In the genomic region with DNA sequence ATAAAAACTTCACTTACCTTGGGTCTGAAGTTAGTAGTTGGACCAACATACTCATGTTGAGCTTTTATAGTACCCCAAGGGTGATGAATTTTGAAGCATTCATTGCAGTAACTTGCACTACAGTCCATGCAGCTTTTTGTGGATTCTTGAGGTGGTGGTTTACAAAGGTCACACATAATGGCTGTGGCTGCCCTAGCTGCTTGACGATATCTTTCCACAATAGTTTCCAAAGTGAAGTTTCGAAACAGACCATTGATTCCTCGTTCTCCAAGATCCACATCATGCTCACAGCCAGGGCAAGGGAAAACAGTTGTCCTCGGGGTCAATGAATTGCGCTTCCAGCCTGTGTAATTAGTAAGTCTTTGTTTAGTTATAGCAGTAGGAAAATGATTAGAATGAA, we compare ENCODE assay signal across 21 cellular contexts.
"Had no signal": no experiment of that assay in that cellular context is flagged by ENCODE, and none has a peak within 500 bp of the region (broad histone marks: within the 10 kb centered on the region; RNA-seq: fewer than 3 reads in every experiment).

No MANE protein-coding gene starts in this region.

- ATAC-seq: natural killer cell; pancreas; psoas muscle; right cardiac atrium; stimulated activated naive CD8-positive, alpha-beta T cell treated with anti-CD3 and anti-CD28 coated beads, Interleukin-15, amount 100 ng/mL, for 72 hours had no signal

- H3K4me1 Mint-ChIP-seq: activated B cell treated with CpG ODN at 0.5 μM for 24 hours; activated naive CD8-positive, alpha-beta T cell treated with anti-CD3 and anti-CD28 coated beads for 36 hours; mesothelial cell of epicardium; natural killer cell; stimulated activated naive CD8-positive, alpha-beta T cell treated with anti-CD3 and anti-CD28 coated beads, Interleukin-15, amount 100 ng/mL, for 72 hours had no signal

- H3K4me3 Mint-ChIP-seq: activated B cell treated with CpG ODN at 0.5 μM for 24 hours; activated naive CD8-positive, alpha-beta T cell treated with anti-CD3 and anti-CD28 coated beads for 36 hours; endodermal cell; mesothelial cell of epicardium; natural killer cell; stimulated activated naive CD8-positive, alpha-beta T cell treated with anti-CD3 and anti-CD28 coated beads, Interleukin-15, amount 100 ng/mL, for 72 hours had no signal

- DNase-seq: activated B cell treated with CpG ODN at 0.5 μM for 24 hours; activated CD4-positive, alpha-beta T cell treated with anti-CD3 and anti-CD28 coated beads for 4 hours; activated CD4-positive, alpha-beta T cell treated with anti-CD3 and anti-CD28 coated beads, Interleukin-2, amount 50 U/mL, for 48 hours; activated CD8-positive, alpha-beta memory T cell treated with anti-CD3 and anti-CD28 coated beads, Interleukin-2, amount 50 U/mL, for 48 hours; activated naive CD4-positive, alpha-beta T cell treated with Interleukin-2 at 50 U/mL for 16 hours; activated naive CD8-positive, alpha-beta T cell treated with anti-CD3 and anti-CD28 coated beads for 36 hours; activated T-cell treated with anti-CD3 and anti-CD28 coated beads, Interleukin-2, amount 50 U/mL, for 48 hours; cerebellar nuclear complex; cortex of kidney; endodermal cell; esophagus squamous epithelium; left ventricle myocardium inferior; natural killer cell; pancreas; psoas muscle; right cardiac atrium; stimulated activated CD4-positive, alpha-beta T cell treated with anti-CD3 and anti-CD28 coated beads, Interleukin-1b, Interleukin-23, amount 100 ng/mL, for 48 hours; stimulated activated naive CD8-positive, alpha-beta T cell treated with anti-CD3 and anti-CD28 coated beads, Interleukin-15, amount 100 ng/mL, for 72 hours; T-helper 1 cell; uterus had no signal

- H3K27ac Mint-ChIP-seq: activated B cell treated with CpG ODN at 0.5 μM for 24 hours; activated naive CD8-positive, alpha-beta T cell treated with anti-CD3 and anti-CD28 coated beads for 36 hours; endodermal cell; mesothelial cell of epicardium; natural killer cell; stimulated activated naive CD8-positive, alpha-beta T cell treated with anti-CD3 and anti-CD28 coated beads, Interleukin-15, amount 100 ng/mL, for 72 hours had no signal
